ENCODE assay signal across 17 cellular contexts in genomic region chr3:24514139-24514538, GRCh38. TPM values are rescaled to one million over a fixed set of nuclear protein-coding genes. Genes with fewer than 3 reads are reported as not detected.
DNase-seq lines count a peak whose midpoint lies in the region; ATAC-seq, FAIRE-seq and TF ChIP-seq lines count a peak whose summit lies in the region.
"Had no signal": no experiment of that assay in that cellular context is flagged by ENCODE, and none has a peak within 500 bp of the region (broad histone marks: within the 10 kb centered on the region; RNA-seq: fewer than 3 reads in every experiment).

No MANE protein-coding gene starts in this region.

- H3K4me3 ChIP-seq in HAP-1 (no peak overlapping the region), pancreas (no peak overlapping the region)
- H3K4me3 ChIP-seq: BLaER1, GM23248 had no signal

- no peak overlapping the region for H3K4me3 Mint-ChIP-seq in activated naive CD8-positive, alpha-beta T cell treated with anti-CD3 and anti-CD28 coated beads for 36 hours
- H3K4me3 Mint-ChIP-seq: CD8-positive, alpha-beta memory T cell had no signal

- H3K36me3 ChIP-seq in HAP-1 (replicated peaks) (no peaks in the 10 kb centered on the region), pancreas (no peaks in the 10 kb centered on the region)
- H3K36me3 ChIP-seq: BLaER1 had no signal

- intact Hi-C loops in pancreas (cut with DNase I), result no loop called here

- DNase-seq in HAP-1 (ENCODE audit: low spot score in 2 of 2) (peak; percentile 66 to 75), M059J (ENCODE audit: low read depth) (peak; percentile 34), iris pigment epithelial cell (ENCODE audit: low read depth) (peak; percentile 45), pancreas (no peak), amniotic stem cell (lab: John Stamatoyannopoulos, UW) (no peak)
- no peak for DNase-seq in activated naive CD8-positive, alpha-beta T cell treated with anti-CD3 and anti-CD28 coated beads for 36 hours
- DNase-seq: 8988T; AML-193; Caco-2; CD8-positive, alpha-beta memory T cell; DND-41; GF-D8; GM23248 had no signal

- no peak for TF ChIP-seq CTCF in pancreas (IDR thresholded peaks at IDR 0.05)

- no peak for ATAC-seq in pancreas
- ATAC-seq in HG03108 (IDR thresholded peaks at IDR 0.05; ENCODE audit: unreplicated experiment), result no peak

- peaks cover 18% of the 10 kb centered on the region for H3K4me1 ChIP-seq in HAP-1
- no peaks in the 10 kb centered on the region for H3K4me1 ChIP-seq in pancreas
- H3K4me1 ChIP-seq: BLaER1 had no signal

- in situ Hi-C loops in HAP-1 (cut with MboI; ENCODE audit: low sequenced_read_pairs), result no loop called here

- FAIRE-seq in pancreas (lab: Jason Lieb, UNC), result peak; percentile 67
- FAIRE-seq: H54 had no signal

- H3K27ac Mint-ChIP-seq in activated naive CD8-positive, alpha-beta T cell treated with anti-CD3 and anti-CD28 coated beads for 36 hours, result no peak overlapping the region
- H3K27ac Mint-ChIP-seq: CD8-positive, alpha-beta memory T cell had no signal

- H3K27me3 ChIP-seq in HAP-1 (ENCODE audit: low read depth), result no peaks in the 10 kb centered on the region
- H3K27me3 ChIP-seq in pancreas, result no peaks in the 10 kb centered on the region
- H3K27me3 ChIP-seq: BLaER1 had no signal

- no peak overlapping the region for H3K27ac ChIP-seq in pancreas
- H3K27ac ChIP-seq: BLaER1, GM23248, HL-60 had no signal

- peaks cover 1% of the 10 kb centered on the region for H3K9me3 Mint-ChIP-seq in activated naive CD8-positive, alpha-beta T cell treated with anti-CD3 and anti-CD28 coated beads for 36 hours

- 77 to 84% methylated on average over 4 of the region's 4 CpGs for WGBS in pancreas, 2 donors

- peaks cover 24% of the 10 kb centered on the region for H3K27me3 Mint-ChIP-seq in activated naive CD8-positive, alpha-beta T cell treated with anti-CD3 and anti-CD28 coated beads for 36 hours

- no peaks in the 10 kb centered on the region for H3K36me3 Mint-ChIP-seq in activated naive CD8-positive, alpha-beta T cell treated with anti-CD3 and anti-CD28 coated beads for 36 hours
- H3K36me3 Mint-ChIP-seq: CD8-positive, alpha-beta memory T cell had no signal

- H3K4me1 Mint-ChIP-seq in activated naive CD8-positive, alpha-beta T cell treated with anti-CD3 and anti-CD28 coated beads for 36 hours, result no peaks in the 10 kb centered on the region
- H3K4me1 Mint-ChIP-seq: CD8-positive, alpha-beta memory T cell had no signal

- H3K9me3 ChIP-seq in HAP-1, result no peaks in the 10 kb centered on the region
- no peaks in the 10 kb centered on the region for H3K9me3 ChIP-seq in pancreas
- H3K9me3 ChIP-seq: BLaER1, Caco-2 had no signal

RNA-seq across cellular contexts. Expression of gene THRB, which starts 19.5 kb away (rescaled TPM):
- 1.3 and 2.0 TPM in 2 replicates for total RNA-seq in M059J (2014; rRNA removed; shearing (Covaris generic))
- 10 to 100 TPM in 2 of 6 donors, 1 to 10 TPM in 4; 6.6 to 12.4 (median 8.7) TPM for total RNA-seq in pancreas
- 1 to 10 TPM; 2.1 to 2.3 TPM for polyA plus RNA-seq in pancreas
- total RNA-seq in activated naive CD8-positive, alpha-beta T cell treated with anti-CD3 and anti-CD28 coated beads for 36 hours, result not detected
- total RNA-seq: CD8-positive, alpha-beta memory T cell had no signal
- polyA plus RNA-seq: CD8-positive, alpha-beta memory T cell had no signal

Comparison
In these comparisons a context has a peak if more than half of its experiments do, and no peak if none do; other contexts are left out.
1. DNase-seq: peak in HAP-1 (2 of 2), M059J (single experiment) and iris pigment epithelial cell (single experiment); none in pancreas (0 of 6), amniotic stem cell (single experiment) and activated naive CD8-positive, alpha-beta T cell treated with anti-CD3 and anti-CD28 coated beads for 36 hours (single experiment).